In the genomic region with DNA sequence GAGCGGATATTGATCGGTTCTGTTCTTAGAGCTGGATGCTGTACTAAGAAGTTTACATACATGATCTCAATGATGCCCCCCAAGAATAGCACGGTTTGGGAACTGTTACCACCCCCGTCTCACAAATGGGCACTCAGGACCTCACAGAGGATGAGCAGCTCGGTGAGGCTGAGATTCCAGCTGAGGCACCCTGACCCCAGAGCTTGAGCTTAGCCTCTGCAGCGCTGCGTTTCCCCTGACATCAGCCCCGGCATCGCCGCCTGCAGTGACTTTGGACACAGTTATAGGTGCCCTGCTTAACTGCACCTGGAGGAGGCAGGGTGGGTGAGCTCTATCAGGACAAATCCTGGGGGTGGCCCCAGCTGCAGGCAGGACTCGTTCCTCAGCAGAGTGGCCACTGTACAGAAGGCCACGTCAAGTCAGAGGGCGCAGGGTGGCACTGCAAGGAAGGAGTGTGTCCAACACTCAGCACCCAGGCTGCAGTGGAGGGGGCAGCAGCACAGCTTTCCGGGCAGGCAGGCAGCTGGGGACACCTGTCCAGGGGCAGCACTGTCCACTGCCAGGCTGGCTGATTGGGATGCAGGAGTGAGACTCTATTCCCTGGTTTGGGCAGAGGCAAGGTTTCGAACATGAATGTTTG, we compare ENCODE assay signal across 22 cellular contexts.
A peak's percentile ranks its signal among the peaks of the same experiment; 100 is the strongest.
DNase-seq lines count a peak whose midpoint lies in the region; ATAC-seq, FAIRE-seq and TF ChIP-seq lines count a peak whose summit lies in the region.
"Had no signal": no experiment of that assay in that cellular context is flagged by ENCODE, and none has a peak within 500 bp of the region (broad histone marks: within the 10 kb centered on the region; RNA-seq: fewer than 3 reads in every experiment).

No MANE protein-coding gene starts in this region.

- TF ChIP-seq CTCF in Peyer's patch (IDR thresholded peaks at IDR 0.05), result no peak
- no peak for TF ChIP-seq CTCF in kidney (IDR thresholded peaks at IDR 0.05; ENCODE audit: borderline replicate concordance, extremely low read depth, insufficient read depth)

- peak; percentile 6 for DNase-seq in activated T-cell treated with anti-CD3 and anti-CD28 coated beads, Interleukin-2, amount 50 U/mL, for 1 hour
- no peak for DNase-seq in activated T-cell treated with anti-CD3 and anti-CD28 coated beads, Interleukin-2, amount 50 U/mL, for 4 hours
- DNase-seq in Peyer's patch (peak in 2 of 3 donors; percentile 36 to 43), kidney (peak; percentile 63), SIG-M5 treated with dmso at 0.1 percent for 504 hours (lab: John Stamatoyannopoulos, UW; ENCODE audit: unreplicated experiment) (no peak)
- DNase-seq: BE2C, Caco-2, GM23248, HCEC 1CT, NCI-H1417 treated with DMSO at 0.1 percent for 48 hours, NCI-H187 treated with DMSO at 0.1 percent for 48 hours, NCI-H2227 treated with DMSO at 0.1 percent for 48 hours, NCI-H524, NCI-H82 had no signal

- H3K27ac ChIP-seq in Peyer's patch (no peak overlapping the region), kidney (ENCODE audit: low read depth in 2 of 2, low read length in 2 of 2) (no peak overlapping the region)
- H3K27ac ChIP-seq: GM23248, KMS-11, RWPE1 had no signal

- H3K4me1 ChIP-seq in Peyer's patch (no peaks in the 10 kb centered on the region), kidney (ENCODE audit: control insufficient read depth in 1 of 2, insufficient read depth in 1 of 2, low read depth in 1 of 2, low read length in 2 of 2) (peaks cover 4 to 8% of the 10 kb centered on the region in 2 donors)
- H3K4me1 ChIP-seq: Caco-2 had no signal

- no peak overlapping the region for H3K9ac ChIP-seq in kidney (ENCODE audit: low read length in 2 of 2)
- H3K9ac ChIP-seq: GM23248, KMS-11 had no signal

- H3K9me3 ChIP-seq in Peyer's patch (no peaks in the 10 kb centered on the region), kidney (ENCODE audit: control insufficient read depth in 1 of 2, low read length in 2 of 2) (no peaks in the 10 kb centered on the region)
- H3K9me3 ChIP-seq: BE2C, Caco-2 had no signal

- peaks cover 6% of the 10 kb centered on the region for H3K27me3 Mint-ChIP-seq in activated T-cell treated with anti-CD3 and anti-CD28 coated beads, Interleukin-2, amount 50 U/mL, for 4 hours (ENCODE audit: low read depth)
- peaks cover 26% of the 10 kb centered on the region for H3K27me3 Mint-ChIP-seq in stimulated activated memory B cell treated with anti-CD40 and anti-IgM and Interleukin-4, amounts not matched to agents 10 μg/mL and 1 μg/mL and 100 μg/mL, for 72 hours
- H3K27me3 Mint-ChIP-seq: CD4-positive, alpha-beta T cell had no signal

- intact Hi-C loops in kidney (cut with DNase I), result no loop called here

- no peak for ATAC-seq in activated T-cell treated with anti-CD3 and anti-CD28 coated beads, Interleukin-2, amount 50 U/mL, for 4 hours
- peak; percentile 21 for ATAC-seq in stimulated activated memory B cell treated with anti-CD40 and anti-IgM and Interleukin-4, amounts not matched to agents 10 μg/mL and 1 μg/mL and 100 μg/mL, for 72 hours
- no peak for ATAC-seq in GM18861 (IDR thresholded peaks at IDR 0.05; ENCODE audit: unreplicated experiment)

- no peaks in the 10 kb centered on the region for H3K27me3 ChIP-seq in Peyer's patch
- H3K27me3 ChIP-seq: BE2C had no signal

- H3K36me3 ChIP-seq in Peyer's patch, result no peaks in the 10 kb centered on the region
- H3K36me3 ChIP-seq in kidney (ENCODE audit: control insufficient read depth in 1 of 2, insufficient read depth in 2 of 2, low read length in 2 of 2), result no peaks in the 10 kb centered on the region
- H3K36me3 ChIP-seq: BE2C had no signal

- no peaks in the 10 kb centered on the region for H3K36me3 Mint-ChIP-seq in activated T-cell treated with anti-CD3 and anti-CD28 coated beads, Interleukin-2, amount 50 U/mL, for 4 hours (ENCODE audit: insufficient read depth)
- H3K36me3 Mint-ChIP-seq in stimulated activated memory B cell treated with anti-CD40 and anti-IgM and Interleukin-4, amounts not matched to agents 10 μg/mL and 1 μg/mL and 100 μg/mL, for 72 hours, result no peaks in the 10 kb centered on the region

- no peak overlapping the region for H3K4me3 ChIP-seq in Peyer's patch
- H3K4me3 ChIP-seq in kidney (ENCODE audit: low read length in 2 of 2), result no peak overlapping the region
- H3K4me3 ChIP-seq: GM23248 had no signal

- no peak overlapping the region for H3K27ac Mint-ChIP-seq in stimulated activated memory B cell treated with anti-CD40 and anti-IgM and Interleukin-4, amounts not matched to agents 10 μg/mL and 1 μg/mL and 100 μg/mL, for 72 hours
- H3K27ac Mint-ChIP-seq: CD4-positive, alpha-beta T cell had no signal

- no peaks in the 10 kb centered on the region for H3K4me1 Mint-ChIP-seq in activated T-cell treated with anti-CD3 and anti-CD28 coated beads, Interleukin-2, amount 50 U/mL, for 4 hours (ENCODE audit: low read depth)
- no peaks in the 10 kb centered on the region for H3K4me1 Mint-ChIP-seq in stimulated activated memory B cell treated with anti-CD40 and anti-IgM and Interleukin-4, amounts not matched to agents 10 μg/mL and 1 μg/mL and 100 μg/mL, for 72 hours

- no peak for FAIRE-seq in kidney (lab: Jason Lieb, UNC)
- FAIRE-seq: A204.1, G401.6, GM19239 had no signal

- no peaks in the 10 kb centered on the region for H3K9me3 Mint-ChIP-seq in activated T-cell treated with anti-CD3 and anti-CD28 coated beads, Interleukin-2, amount 50 U/mL, for 4 hours
- H3K9me3 Mint-ChIP-seq in stimulated activated memory B cell treated with anti-CD40 and anti-IgM and Interleukin-4, amounts not matched to agents 10 μg/mL and 1 μg/mL and 100 μg/mL, for 72 hours, result no peaks in the 10 kb centered on the region
- H3K9me3 Mint-ChIP-seq: CD4-positive, alpha-beta T cell had no signal

- no peak overlapping the region for H3K4me3 Mint-ChIP-seq in activated T-cell treated with anti-CD3 and anti-CD28 coated beads, Interleukin-2, amount 50 U/mL, for 4 hours
- H3K4me3 Mint-ChIP-seq in stimulated activated memory B cell treated with anti-CD40 and anti-IgM and Interleukin-4, amounts not matched to agents 10 μg/mL and 1 μg/mL and 100 μg/mL, for 72 hours, result no peak overlapping the region
- H3K4me3 Mint-ChIP-seq: CD4-positive, alpha-beta T cell had no signal

- TF ChIP-seq POLR2A in Peyer's patch (IDR thresholded peaks at IDR 0.05), result no peak

Comparison
In these comparisons a context has a peak if more than half of its experiments do, and no peak if none do; other contexts are left out.
1. DNase-seq: peak in activated T-cell treated with anti-CD3 and anti-CD28 coated beads, Interleukin-2, amount 50 U/mL, for 1 hour (single experiment), Peyer's patch (2 of 3) and kidney (single experiment); none in activated T-cell treated with anti-CD3 and anti-CD28 coated beads, Interleukin-2, amount 50 U/mL, for 4 hours (single experiment) and SIG-M5 treated with dmso at 0.1 percent for 504 hours (single experiment).